In the genomic region with DNA sequence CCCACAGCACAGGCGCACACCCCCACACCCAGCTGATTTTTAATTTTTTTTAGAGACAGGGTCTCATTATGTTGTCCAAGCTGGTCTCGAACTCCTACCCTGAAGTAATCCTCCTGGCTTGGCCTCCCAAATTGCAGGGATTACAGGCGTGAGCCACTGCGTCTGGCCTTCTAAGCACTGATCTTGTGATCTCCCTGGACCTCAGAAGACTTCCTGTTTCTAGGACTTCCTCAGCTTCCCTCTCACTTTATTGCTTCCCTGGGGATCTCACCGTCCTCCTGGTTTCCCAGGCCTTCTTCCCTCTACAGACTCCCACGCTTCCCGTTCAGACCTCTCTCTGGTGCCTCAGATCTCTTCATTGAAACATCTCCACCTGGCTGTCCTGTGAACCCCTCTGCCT, we compare ENCODE assay signal across 23 cellular contexts. TPM values are rescaled to one million over a fixed set of nuclear protein-coding genes. Genes with fewer than 3 reads are reported as not detected.
DNase-seq lines count a peak whose midpoint lies in the region; ATAC-seq and TF ChIP-seq lines count a peak whose summit lies in the region.
"Had no signal": no experiment of that assay in that cellular context is flagged by ENCODE, and none has a peak within 500 bp of the region (broad histone marks: within the 10 kb centered on the region; RNA-seq: fewer than 3 reads in every experiment).

No MANE protein-coding gene starts in this region.

- no peak overlapping the region for H4K91ac ChIP-seq in H9 (ENCODE audit: insufficient read length, low read depth, low read length)

- H3K79me1 ChIP-seq in H9 (ENCODE audit: insufficient read depth, low read depth, low read length, poor library complexity, severe bottlenecking) = no peaks in the 10 kb centered on the region

- peak overlapping the region in 5 of 7 donors; percentile 3 to 80 (median 19) for H3K27ac Mint-ChIP-seq in CD14-positive monocyte
- peak overlapping the region; percentile 9 to 68 (median 10); a peak in 4 of 7 replicates for H3K27ac Mint-ChIP-seq in H9
- peak overlapping the region; percentile 44 for H3K27ac Mint-ChIP-seq in central memory CD8-positive, alpha-beta T cell (ENCODE audit: low read depth)
- peak overlapping the region in 1 of 2 donors; percentile 46 for H3K27ac Mint-ChIP-seq in T-cell
- H3K27ac Mint-ChIP-seq in CD8-positive, alpha-beta T cell = no peak overlapping the region
- H3K27ac Mint-ChIP-seq: B cell had no signal

- no peak overlapping the region for H3T11ph ChIP-seq in H9 (ENCODE audit: low read length)

- no peak overlapping the region for H2AK5ac ChIP-seq in H9 (ENCODE audit: insufficient read length, low read length)

- no peaks in the 10 kb centered on the region for H3K23me2 ChIP-seq in H9 (ENCODE audit: insufficient read length, low read depth, low read length, poor library complexity, severe bottlenecking)

- no peak overlapping the region for H3K4ac ChIP-seq in H9 (ENCODE audit: low read depth, low read length)

- H2BK120ac ChIP-seq in H9 (ENCODE audit: low read depth, low read length, poor library complexity, severe bottlenecking) = no peak overlapping the region

- H2AFZ ChIP-seq in H9 (ENCODE audit: low read length) = no peak overlapping the region

- H3K27me3 ChIP-seq in H9 (ENCODE audit: insufficient read depth, low read length) (no peaks in the 10 kb centered on the region), left lung (no peaks in the 10 kb centered on the region), Peyer's patch (no peaks in the 10 kb centered on the region)
- H3K27me3 ChIP-seq in CD8-positive, alpha-beta T cell (ENCODE audit: insufficient read depth, low read length) = no peaks in the 10 kb centered on the region

- no peak overlapping the region for H3K56ac ChIP-seq in H9 (ENCODE audit: insufficient read length, low read depth, low read length)

- H3K18ac ChIP-seq in H9 (ENCODE audit: insufficient read length, low read depth, low read length) = no peak overlapping the region

- H4K8ac ChIP-seq in H9 (replicated peaks; ENCODE audit: insufficient read length, low read depth, low read length) = no peak overlapping the region

- DNase-seq in CD14-positive monocyte (ENCODE audit: low spot score) (no peak), H9 (no peak), left lung (no peak), T-cell (no peak), Peyer's patch (no peak), activated gamma-delta T cell (lab: John Stamatoyannopoulos, UW) (no peak)
- no peak for DNase-seq in central memory CD8-positive, alpha-beta T cell (ENCODE audit: low spot score in 2 of 2)
- no peak for DNase-seq in CD8-positive, alpha-beta T cell
- DNase-seq: Caco-2; CD4-positive, CD25-positive, alpha-beta regulatory T cell; DMS 273 treated with DMSO at 0.1 percent for 48 hours; DND-41; KG1; NCI-H1092; NCI-H146; NCI-H2029; NCI-H345; NCI-H524 treated with DMSO at 0.1 percent for 48 hours had no signal

- TF ChIP-seq CTCF in CD14-positive monocyte (IDR thresholded peaks at IDR 0.05) (no peak), H9 (conservative IDR thresholded peaks at IDR 0.05) (no peak), left lung (IDR thresholded peaks at IDR 0.05) (no peak), Peyer's patch (IDR thresholded peaks at IDR 0.05) (no peak)
- TF ChIP-seq CTCF in CD8-positive, alpha-beta T cell (IDR thresholded peaks at IDR 0.05) = no peak

- peaks cover 0 to 3% (median 0%) of the 10 kb centered on the region in 7 donors for H3K9me3 Mint-ChIP-seq in CD14-positive monocyte
- no peaks in the 10 kb centered on the region for H3K9me3 Mint-ChIP-seq in H9
- no peaks in the 10 kb centered on the region for H3K9me3 Mint-ChIP-seq in central memory CD8-positive, alpha-beta T cell
- H3K9me3 Mint-ChIP-seq in T-cell = no peaks in the 10 kb centered on the region
- H3K9me3 Mint-ChIP-seq in CD8-positive, alpha-beta T cell = no peaks in the 10 kb centered on the region
- H3K9me3 Mint-ChIP-seq: CD4-positive, CD25-positive, alpha-beta regulatory T cell had no signal

- no peak overlapping the region for H3K4me3 ChIP-seq in left lung
- H3K4me3 ChIP-seq in Peyer's patch = no peak overlapping the region
- no peak overlapping the region for H3K4me3 ChIP-seq in CD8-positive, alpha-beta T cell (ENCODE audit: low read depth, low read length)
- H3K4me3 ChIP-seq: A549, HAP-1, SK-N-MC had no signal

- POLR2A ChIA-PET in T-cell (lab: Charles Lee) = no interaction called here
- POLR2A ChIA-PET in CD8-positive, alpha-beta T cell (lab: Charles Lee) = interaction anchor here (1.2 kb wide), 1 partner anchor 14 kb away, joined by 3 read pairs; the partner anchor contains the start of gene ZNF839

- H3K4me3 Mint-ChIP-seq in CD14-positive monocyte = no peak overlapping the region
- no peak overlapping the region for H3K4me3 Mint-ChIP-seq in H9
- H3K4me3 Mint-ChIP-seq in central memory CD8-positive, alpha-beta T cell = no peak overlapping the region
- no peak overlapping the region for H3K4me3 Mint-ChIP-seq in T-cell
- no peak overlapping the region for H3K4me3 Mint-ChIP-seq in CD8-positive, alpha-beta T cell
- H3K4me3 Mint-ChIP-seq: B cell; CD4-positive, CD25-positive, alpha-beta regulatory T cell had no signal

- no CpG with 5 or more reads among the region's 7 CpGs for whole genome bisulfite sequencing in H9 (ENCODE audit: extremely low coverage, insufficient read length, low lambda C conversion rate)

- H3K9ac ChIP-seq in H9 (ENCODE audit: extremely low read depth, insufficient read length, low read length) = no peak overlapping the region

- no peak overlapping the region for H2BK12ac ChIP-seq in H9 (ENCODE audit: insufficient read length, low read depth, low read length)

- no peaks in the 10 kb centered on the region for H3K79me2 ChIP-seq in H9 (ENCODE audit: insufficient read depth, low read length)

- no peak for ATAC-seq in central memory CD8-positive, alpha-beta T cell (replicated peaks; ENCODE audit: extremely low read depth, poor library complexity, severe bottlenecking)
- ATAC-seq in left lung (peak; percentile 35), T-cell (replicated peaks in 1 of 4) (no peak)
- no peak for ATAC-seq in CD8-positive, alpha-beta T cell
- ATAC-seq: Right ventricle myocardium inferior had no signal

- no peak overlapping the region for H2BK20ac ChIP-seq in H9 (ENCODE audit: low read depth, low read length, poor library complexity, severe bottlenecking)

- H3K9me3 ChIP-seq in H9 (ENCODE audit: control insufficient read depth, low read depth, low read length) (no peaks in the 10 kb centered on the region), left lung (no peaks in the 10 kb centered on the region), Peyer's patch (no peaks in the 10 kb centered on the region)
- no peaks in the 10 kb centered on the region for H3K9me3 ChIP-seq in CD8-positive, alpha-beta T cell (ENCODE audit: low read length)
- H3K9me3 ChIP-seq: A549, Caco-2, HAP-1 had no signal

- intact Hi-C loops in CD14-positive monocyte (cut with micrococcal nuclease) = no loop called here
- intact Hi-C loops in left lung (cut with DNase I) = no loop called here
- intact Hi-C loops in CD8-positive, alpha-beta T cell (cut with DNase I, micrococcal nuclease) = no loop called here

- H3K14ac ChIP-seq in H9 (ENCODE audit: insufficient read depth, low read length) = no peak overlapping the region

- H3K4me1 Mint-ChIP-seq in CD14-positive monocyte = peaks cover 12% of the 10 kb centered on the region
- H3K4me1 Mint-ChIP-seq in H9 = no peaks in the 10 kb centered on the region; a peak in 1 of 4 replicates
- peaks cover 6% of the 10 kb centered on the region for H3K4me1 Mint-ChIP-seq in central memory CD8-positive, alpha-beta T cell
- H3K4me1 Mint-ChIP-seq in T-cell = peaks cover 0 to 6% (median 0%) of the 10 kb centered on the region in 3 donors
- peaks cover 3% of the 10 kb centered on the region for H3K4me1 Mint-ChIP-seq in CD8-positive, alpha-beta T cell (ENCODE audit: low read depth)

- CTCF ChIA-PET in T-cell (lab: Charles Lee) = interaction anchor here in 1 of 2 donors (0.5 kb wide), 1 partner anchor 1031 kb away, joined by 3 read pairs; no protein-coding TSS in a partner anchor
- CTCF ChIA-PET in CD8-positive, alpha-beta T cell (lab: Charles Lee) = interaction anchor here (0.9 to 1.9 kb wide), 2 partner anchors 12 to 19 kb away, joined by 5 to 7 read pairs; no protein-coding TSS in a partner anchor

- H3K36me3 Mint-ChIP-seq in CD14-positive monocyte = peaks cover 40 to 59% of the 10 kb centered on the region in 2 donors
- peaks cover 8 to 45% (median 41%) of the 10 kb centered on the region in 3 experiments for H3K36me3 Mint-ChIP-seq in H9 (ENCODE audit: insufficient read depth in 1 of 3, low read depth in 3 of 3)
- peaks cover 31% of the 10 kb centered on the region for H3K36me3 Mint-ChIP-seq in central memory CD8-positive, alpha-beta T cell (ENCODE audit: insufficient read depth)
- peaks cover 27% of the 10 kb centered on the region for H3K36me3 Mint-ChIP-seq in T-cell
- H3K36me3 Mint-ChIP-seq in CD8-positive, alpha-beta T cell = peaks cover 50% of the 10 kb centered on the region

- no peak overlapping the region for H3K23ac ChIP-seq in H9 (ENCODE audit: insufficient read length, low read depth, low read length)

- TF ChIP-seq POLR2A in Peyer's patch (IDR thresholded peaks at IDR 0.05) = no peak

- no peaks in the 10 kb centered on the region for H4K20me1 ChIP-seq in H9 (ENCODE audit: control insufficient read depth, insufficient read depth, insufficient read length)

- peaks cover 0 to 46% of the 10 kb centered on the region in 2 donors for H3K36me3 ChIP-seq in left lung
- peaks cover 0 to 51% (median 0%) of the 10 kb centered on the region in 3 donors for H3K36me3 ChIP-seq in Peyer's patch
- H3K36me3 ChIP-seq in CD8-positive, alpha-beta T cell (ENCODE audit: insufficient read depth, low read length) = peaks cover 8% of the 10 kb centered on the region

- H4K5ac ChIP-seq in H9 (ENCODE audit: insufficient read length, low read depth, low read length) = no peak overlapping the region

- H3K4me1 ChIP-seq in H9 (ENCODE audit: insufficient read depth, low read length) (no peaks in the 10 kb centered on the region), left lung (peaks cover 0 to 12% of the 10 kb centered on the region in 2 donors), Peyer's patch (no peaks in the 10 kb centered on the region)
- H3K4me1 ChIP-seq in CD8-positive, alpha-beta T cell (ENCODE audit: insufficient read depth, low read length) = no peaks in the 10 kb centered on the region
- H3K4me1 ChIP-seq: A549, Caco-2, HAP-1 had no signal

- H3K27me3 Mint-ChIP-seq in CD14-positive monocyte (ENCODE audit: low read depth in 3 of 3) (peaks cover 0 to 2% (median 1%) of the 10 kb centered on the region in 3 donors), H9 (ENCODE audit: low read depth) (no peaks in the 10 kb centered on the region), T-cell (no peaks in the 10 kb centered on the region)
- no peaks in the 10 kb centered on the region for H3K27me3 Mint-ChIP-seq in central memory CD8-positive, alpha-beta T cell
- H3K27me3 Mint-ChIP-seq in CD8-positive, alpha-beta T cell (ENCODE audit: low read depth) = no peaks in the 10 kb centered on the region
- H3K27me3 Mint-ChIP-seq: B cell; CD4-positive, CD25-positive, alpha-beta regulatory T cell had no signal

- no peak overlapping the region for H3K4me2 ChIP-seq in H9 (ENCODE audit: insufficient read depth, insufficient read length, low read length)
- H3K4me2 ChIP-seq: A549 had no signal

- H2BK15ac ChIP-seq in H9 (ENCODE audit: low read depth, low read length) = no peak overlapping the region

- H3K27ac ChIP-seq in H9 (ENCODE audit: insufficient read length, low read depth, low read length) (no peak overlapping the region), left lung (peak overlapping the region in 1 of 2 donors; percentile 61), Peyer's patch (no peak overlapping the region)
- no peak overlapping the region for H3K27ac ChIP-seq in CD8-positive, alpha-beta T cell (ENCODE audit: low read depth, low read length)
- H3K27ac ChIP-seq: A549, SK-N-MC had no signal

- H2BK5ac ChIP-seq in H9 (ENCODE audit: insufficient read length, low read length) = no peak overlapping the region

RNA-seq across cellular contexts. Expression of gene ZNF839, which starts 13.8 kb away (rescaled TPM):
- polyA plus RNA-seq in CD14-positive monocyte = 1 to 10 TPM in 1 of 2 donors, under 1 TPM in 1; 0.47 to 1.7 TPM
- total RNA-seq in H9 (2021) = 9.4 and 10.4 TPM in 2 replicates
- total RNA-seq in left lung = 1 to 10 TPM; 8.8 to 9.4 TPM
- total RNA-seq in T-cell = 10 to 100 TPM; 17.9 to 24.6 (median 19.9) TPM
- total RNA-seq in Peyer's patch = 10 to 100 TPM; 11.9 to 42.1 (median 27.2) TPM
- total RNA-seq in CD8-positive, alpha-beta T cell = 10 to 100 TPM; 25.9 to 28.1 TPM

RNA-seq across cellular contexts. Expression of gene MOK, which starts 28.4 kb away (rescaled TPM):
- 1 to 10 TPM in 1 of 2 donors, under 1 TPM in 1; 0.67 to 1.8 TPM for polyA plus RNA-seq in CD14-positive monocyte
- total RNA-seq in H9 (2021) (2.8 and 3.0 TPM in 2 replicates), left lung (10 to 100 TPM in 1 of 2 donors, 1 to 10 TPM in 1; 8.7 to 10.1 TPM), T-cell (1 to 10 TPM in 3 of 5 donors, under 1 TPM in 2; 0.77 to 4.1 (median 1.9) TPM), Peyer's patch (10 to 100 TPM in 2 of 4 donors, 1 to 10 TPM in 2; 4.6 to 30.5 (median 14.6) TPM)
- total RNA-seq in CD8-positive, alpha-beta T cell = 1 to 10 TPM; 2.7 to 3.6 TPM

RNA-seq across cellular contexts. Expression of gene CINP, which starts 29.3 kb away (rescaled TPM):
- 10 to 100 TPM; 57.1 to 58.5 TPM for polyA plus RNA-seq in CD14-positive monocyte
- 39.3 and 39.5 TPM in 2 replicates for total RNA-seq in H9 (2021)
- 10 to 100 TPM; 32.1 to 35.5 TPM for total RNA-seq in left lung
- total RNA-seq in T-cell = 10 to 100 TPM; 12.9 to 29.9 (median 25.8) TPM
- 10 to 100 TPM in 3 of 4 donors, 1 to 10 TPM in 1; 5.8 to 29.9 (median 24.8) TPM for total RNA-seq in Peyer's patch
- 10 to 100 TPM; 15.9 to 19.2 TPM for total RNA-seq in CD8-positive, alpha-beta T cell

RNA-seq across cellular contexts. Expression of gene TECPR2, which starts 29.3 kb away (rescaled TPM):
- polyA plus RNA-seq in CD14-positive monocyte = 1 to 10 TPM; 2.8 to 6.4 TPM
- total RNA-seq in H9 (2021) = 15.0 and 15.4 TPM in 2 replicates
- total RNA-seq in left lung = 10 to 100 TPM; 26.1 to 30.1 TPM
- 10 to 100 TPM in 3 of 5 donors, 1 to 10 TPM in 2; 8.6 to 16.5 (median 10.8) TPM for total RNA-seq in T-cell
- 10 to 100 TPM; 21.5 to 45.3 (median 22.4) TPM for total RNA-seq in Peyer's patch
- total RNA-seq in CD8-positive, alpha-beta T cell = 1 to 10 TPM; 3.4 to 5.8 TPM
